In the genomic region with DNA sequence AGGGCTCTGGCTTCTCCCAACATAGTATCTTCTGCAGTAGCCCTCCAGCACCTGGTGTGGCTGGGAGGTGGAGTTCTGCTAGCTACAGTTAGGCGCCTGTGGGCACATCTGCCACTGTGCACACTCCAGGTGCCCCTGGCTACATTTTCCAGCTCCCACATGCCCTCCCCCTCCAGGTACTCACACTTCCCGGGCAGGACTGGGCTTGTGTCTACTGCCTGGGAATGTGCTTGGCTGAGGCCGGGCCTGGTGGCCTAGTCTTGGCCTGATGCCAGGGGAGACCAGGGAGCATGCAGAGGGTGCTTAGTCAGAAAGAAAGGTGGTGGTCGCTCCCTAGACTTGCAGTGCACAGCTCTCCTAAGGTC, we compare ENCODE assay signal across 9 cellular contexts. TPM values are rescaled to one million over a fixed set of nuclear protein-coding genes. Genes with fewer than 3 reads are reported as not detected.
DNase-seq lines count a peak whose midpoint lies in the region; ATAC-seq, FAIRE-seq and TF ChIP-seq lines count a peak whose summit lies in the region.
"Had no signal": no experiment of that assay in that cellular context is flagged by ENCODE, and none has a peak within 500 bp of the region (broad histone marks: within the 10 kb centered on the region; RNA-seq: fewer than 3 reads in every experiment).

No MANE protein-coding gene starts in this region.

- no peaks in the 10 kb centered on the region for H3K9me3 Mint-ChIP-seq in activated T-helper 17 cell treated with anti-CD3 and anti-CD28 coated beads, Interleukin-2, amount 50 U/mL, for 72 hours

- DNase-seq in DMS53 treated with DMSO at 0.1 percent for 48 hours (lab: John Stamatoyannopoulos, UW; ENCODE audit: unreplicated experiment) (peak; percentile 74), NCI-H2171 (lab: John Stamatoyannopoulos, UW) (peak; percentile 69), caudate nucleus (lab: John Stamatoyannopoulos, UW) (no peak), pancreas (peak in 1 of 6 donors; percentile 52), mesenteric fat pad (ENCODE audit: low spot score) (no peak)

- 45 to 51% methylated on average over 4 of the region's 4 CpGs for WGBS in pancreas, 2 donors

- no peaks in the 10 kb centered on the region for H3K9me3 ChIP-seq in pancreas

- FAIRE-seq in pancreas (lab: Jason Lieb, UNC), result no peak

- no peak overlapping the region for H3K4me3 ChIP-seq in pancreas

- H3K27me3 Mint-ChIP-seq in activated T-helper 17 cell treated with anti-CD3 and anti-CD28 coated beads, Interleukin-2, amount 50 U/mL, for 72 hours, result peaks cover 14% of the 10 kb centered on the region

- peaks cover 7% of the 10 kb centered on the region for H3K4me1 Mint-ChIP-seq in activated T-helper 17 cell treated with anti-CD3 and anti-CD28 coated beads, Interleukin-2, amount 50 U/mL, for 72 hours

- no peak overlapping the region for H3K27ac Mint-ChIP-seq in activated T-helper 17 cell treated with anti-CD3 and anti-CD28 coated beads, Interleukin-2, amount 50 U/mL, for 72 hours

- intact Hi-C loops in pancreas (cut with DNase I), result no loop called here

- no peak overlapping the region for H3K4me3 Mint-ChIP-seq in activated T-helper 17 cell treated with anti-CD3 and anti-CD28 coated beads, Interleukin-2, amount 50 U/mL, for 72 hours

- TF ChIP-seq CTCF in pancreas (IDR thresholded peaks at IDR 0.05), result no peak

- H3K27me3 ChIP-seq in pancreas, result no peaks in the 10 kb centered on the region

- ATAC-seq in pancreas (peak in 3 of 4 donors; percentile 3 to 23 (median 12)), GM19351 (IDR thresholded peaks at IDR 0.05; ENCODE audit: unreplicated experiment) (no peak), HG03460 (IDR thresholded peaks at IDR 0.05; ENCODE audit: unreplicated experiment) (no peak)
- ATAC-seq in activated T-helper 17 cell treated with anti-CD3 and anti-CD28 coated beads, Interleukin-2, amount 50 U/mL, for 72 hours (replicated peaks), result no peak
- ATAC-seq: left colon had no signal

- no peaks in the 10 kb centered on the region for H3K36me3 Mint-ChIP-seq in activated T-helper 17 cell treated with anti-CD3 and anti-CD28 coated beads, Interleukin-2, amount 50 U/mL, for 72 hours (ENCODE audit: low read depth)

- peak overlapping the region; percentile 96 for H3K27ac ChIP-seq in caudate nucleus (ENCODE audit: low read depth, low read length)
- H3K27ac ChIP-seq in pancreas, result peak overlapping the region in 2 of 4 donors; percentile 26 to 63

- H3K36me3 ChIP-seq in pancreas, result peaks cover 0 to 18% (median 0%) of the 10 kb centered on the region in 3 donors

- H3K4me1 ChIP-seq in pancreas, result peaks cover 6 to 7% (median 6%) of the 10 kb centered on the region in 3 donors

RNA-seq across cellular contexts. Expression of a gene that starts 15.9 kb away (rescaled TPM):
- 10 to 100 TPM; 29.3 to 66.6 (median 41.0) TPM for total RNA-seq in pancreas
- 100 to 1,000 TPM; 152 to 153 TPM for polyA plus RNA-seq in pancreas
- 1 to 10 TPM; 2.2 to 4.7 TPM for total RNA-seq in activated T-helper 17 cell treated with anti-CD3 and anti-CD28 coated beads, Interleukin-2, amount 50 U/mL, for 72 hours
- 562 TPM for total RNA-seq in mesenteric fat pad

RNA-seq across cellular contexts. Expression of a gene that starts 51.1 kb away (rescaled TPM):
- total RNA-seq in pancreas (100 to 1,000 TPM in 1 of 6 donors, 10 to 100 TPM in 5; 77.0 to 105 (median 92.6) TPM), mesenteric fat pad (176 TPM)
- polyA plus RNA-seq in pancreas, result 10 to 100 TPM; 39.8 to 67.3 TPM
- 100 to 1,000 TPM; 143 to 155 TPM for total RNA-seq in activated T-helper 17 cell treated with anti-CD3 and anti-CD28 coated beads, Interleukin-2, amount 50 U/mL, for 72 hours

RNA-seq across cellular contexts. Expression of a gene that starts 56.2 kb away (rescaled TPM):
- total RNA-seq in pancreas (1 to 10 TPM in 2 of 6 donors, under 1 TPM in 4; 0.14 to 1.5 (median 0.62) TPM), mesenteric fat pad (not detected)
- 1 to 10 TPM; 3.8 to 4.7 TPM for polyA plus RNA-seq in pancreas
- total RNA-seq in activated T-helper 17 cell treated with anti-CD3 and anti-CD28 coated beads, Interleukin-2, amount 50 U/mL, for 72 hours, result not detected

RNA-seq across cellular contexts. Expression of a gene that starts 57.5 kb away (rescaled TPM):
- total RNA-seq in pancreas (10 to 100 TPM in 3 of 6 donors, 1 to 10 TPM in 3; 5.7 to 12.4 (median 9.8) TPM), mesenteric fat pad (11.4 TPM)
- polyA plus RNA-seq in pancreas, result 10 to 100 TPM; 14.4 to 28.2 TPM
- total RNA-seq in activated T-helper 17 cell treated with anti-CD3 and anti-CD28 coated beads, Interleukin-2, amount 50 U/mL, for 72 hours, result 1 to 10 TPM; 7.0 to 7.5 TPM

Comparison
In these comparisons a context has a peak if more than half of its experiments do, and no peak if none do; other contexts are left out.
1. DNase-seq: peak in DMS53 treated with DMSO at 0.1 percent for 48 hours (single experiment) and NCI-H2171 (single experiment); none in caudate nucleus (0 of 61) and mesenteric fat pad (single experiment).
2. ATAC-seq: peak in pancreas (3 of 4); none in GM19351 (single experiment), activated T-helper 17 cell treated with anti-CD3 and anti-CD28 coated beads, Interleukin-2, amount 50 U/mL, for 72 hours (single experiment) and HG03460 (single experiment).